Comparison of ENCODE assay signal across 1 cellular context in the genomic region with DNA sequence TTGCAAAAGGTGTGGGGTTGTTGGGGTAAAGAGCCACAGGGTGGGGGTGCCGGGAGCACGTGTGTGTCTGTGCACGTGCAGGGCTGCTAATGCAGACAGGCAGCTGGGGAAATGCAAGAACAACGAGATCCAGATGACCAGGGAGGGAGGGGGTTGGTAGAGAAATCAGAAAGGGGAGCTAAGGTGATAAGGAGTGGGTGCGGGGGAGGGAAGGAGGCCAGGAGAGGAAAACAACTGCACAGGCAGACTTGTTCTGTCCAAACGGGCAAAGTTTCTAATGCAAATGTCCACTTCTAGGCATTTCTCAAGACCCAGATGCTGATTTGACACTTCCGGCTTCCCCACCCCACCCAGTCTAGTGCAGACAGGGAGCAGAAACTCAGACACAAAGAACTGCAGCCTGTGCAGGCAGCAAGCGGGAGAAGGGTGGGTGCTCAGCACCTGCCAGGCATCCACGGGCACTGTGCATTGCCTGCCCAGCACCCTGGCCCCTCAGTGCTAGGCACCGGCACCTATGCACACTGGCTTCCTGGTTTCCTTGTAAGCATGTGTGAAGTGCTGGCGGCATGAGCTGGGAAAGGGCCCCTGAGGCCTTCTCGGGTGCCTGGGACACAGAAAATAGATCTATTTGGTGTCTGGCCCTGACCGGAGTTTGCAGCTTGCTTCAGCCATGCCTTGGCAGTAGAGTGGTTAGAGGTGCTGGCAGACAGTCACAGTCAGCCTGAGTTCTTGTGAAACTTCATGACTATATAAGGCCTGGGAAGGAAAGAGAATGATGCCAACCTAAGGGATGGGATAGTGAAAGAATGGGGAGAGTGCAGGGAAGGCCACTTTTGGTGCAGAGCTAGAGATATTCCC.
TF ChIP-seq lines count a peak whose summit lies in the region.

No MANE protein-coding gene starts in this region.

TF ChIP-seq in H1, 55 proteins besides CTCF, POLR2A, EP300 and RAD21:
- TF ChIP-seq CBX8 (IDR thresholded peaks at IDR 0.05; ENCODE audit: borderline replicate concordance, low read depth, low read length) (no peak), BRCA1 (IDR thresholded peaks at IDR 0.05; ENCODE audit: low read depth, low read length) (no peak), POU5F1 (IDR thresholded peaks at IDR 0.05; ENCODE audit: low read depth, low read length) (no peak), ZNF274 (IDR thresholded peaks at IDR 0.05; ENCODE audit: borderline replicate concordance, extremely low read depth, low read length) (no peak), EGR1 (IDR thresholded peaks at IDR 0.05; ENCODE audit: borderline replicate concordance, low read depth, low read length) (no peak), JUN (IDR thresholded peaks at IDR 0.05; ENCODE audit: low read depth, low read length) (no peak), TBP (IDR thresholded peaks at IDR 0.05; ENCODE audit: low read depth, low read length) (no peak), CHD1 (IDR thresholded peaks at IDR 0.05; ENCODE audit: low read depth, low read length) (no peak), SIN3A (conservative IDR thresholded peaks at IDR 0.05 in 1 of 2, IDR thresholded peaks at IDR 0.05 in 1 of 2; ENCODE audit: low read depth in 1 of 2, low read length in 2 of 2) (no peak), SAP30 (IDR thresholded peaks at IDR 0.05; ENCODE audit: insufficient read depth, insufficient replicate concordance, low read length) (no peak), PHF8 (conservative IDR thresholded peaks at IDR 0.05; ENCODE audit: low read depth, low read length) (no peak), MAFK (IDR thresholded peaks at IDR 0.05; ENCODE audit: low read depth, low read length) (no peak), KDM1A (IDR thresholded peaks at IDR 0.05; ENCODE audit: borderline replicate concordance, low read length) (no peak), TAF7 (optimal IDR thresholded peaks at IDR 0.05; ENCODE audit: borderline replicate concordance, low read depth, low read length) (no peak), BACH1 (IDR thresholded peaks at IDR 0.05; ENCODE audit: low read length) (no peak), CTBP2 (IDR thresholded peaks at IDR 0.05; ENCODE audit: borderline replicate concordance, insufficient read depth, insufficient read length, low read length) (no peak), NRF1 (IDR thresholded peaks at IDR 0.05; ENCODE audit: low read depth, low read length) (no peak), TEAD4 (IDR thresholded peaks at IDR 0.05; ENCODE audit: low read depth, low read length) (no peak), SP1 (IDR thresholded peaks at IDR 0.05; ENCODE audit: low read depth, low read length) (no peak), FOSL1 (IDR thresholded peaks at IDR 0.05; ENCODE audit: insufficient read depth, low read depth, low read length) (no peak)
